In genomic region chr4:133149932-133150642, GRCh38 we compare ENCODE assay signal across 1 cellular context.
TF ChIP-seq lines count a peak whose summit lies in the region.

No MANE protein-coding gene starts in this region.

TF ChIP-seq in SK-N-SH treated with all-trans-retinoic acid at 6 μM for 48 hours, 23 proteins besides CTCF, POLR2A, EP300 and RAD21 (continued from another document):
- TF ChIP-seq CSRNP3 (CRISPR knock-in tag; IDR thresholded peaks at IDR 0.05) (no peak), RARB (CRISPR knock-in tag; IDR thresholded peaks at IDR 0.05) (no peak), ZFP3 (CRISPR knock-in tag; IDR thresholded peaks at IDR 0.05) (no peak), SNAI2 (CRISPR knock-in tag; IDR thresholded peaks at IDR 0.05) (no peak), PPARA (CRISPR knock-in tag; IDR thresholded peaks at IDR 0.05; ENCODE audit: borderline replicate concordance) (no peak), ESRRG (CRISPR knock-in tag; IDR thresholded peaks at IDR 0.05) (no peak)
